20 cellular contexts compared by ENCODE assay signal in the genomic region with DNA sequence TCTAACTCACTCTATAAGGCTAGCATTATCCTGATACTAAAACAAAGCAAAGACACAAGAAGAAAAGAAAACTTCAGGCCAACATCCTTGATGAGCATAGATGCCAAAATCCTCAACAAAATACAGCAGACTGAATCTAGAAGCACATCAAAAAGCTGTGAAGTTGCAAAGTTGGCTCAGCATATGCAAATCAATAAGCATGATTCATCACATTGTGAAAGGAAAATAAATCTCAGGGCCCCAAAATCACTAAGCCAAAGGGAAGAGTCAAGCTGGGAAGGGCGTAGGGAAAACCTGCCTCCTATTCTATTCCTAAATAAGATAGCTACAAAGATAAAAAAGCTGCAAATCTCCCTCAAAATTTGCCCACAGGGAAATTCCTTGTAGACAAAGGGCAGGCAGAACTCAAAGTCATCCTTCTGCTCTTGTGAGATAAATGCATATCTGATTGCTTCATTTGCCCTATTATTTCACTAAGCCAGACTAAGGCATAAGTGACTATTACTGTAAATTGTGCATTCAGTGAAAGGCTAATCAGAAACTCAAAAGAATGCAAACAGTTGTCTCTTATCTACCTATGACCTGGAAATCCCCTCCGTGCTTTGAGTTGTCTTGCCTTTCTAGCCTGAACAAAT. TPM values are rescaled to one million over a fixed set of nuclear protein-coding genes. Genes with fewer than 3 reads are reported as not detected.
DNase-seq lines count a peak whose midpoint lies in the region; ATAC-seq and TF ChIP-seq lines count a peak whose summit lies in the region.
"Had no signal": no experiment of that assay in that cellular context is flagged by ENCODE, and none has a peak within 500 bp of the region (broad histone marks: within the 10 kb centered on the region; RNA-seq: fewer than 3 reads in every experiment).

No MANE protein-coding gene starts in this region.

- no peak overlapping the region for H3K4me3 ChIP-seq in HUES48 (ENCODE audit: low read depth, low read length)
- peak overlapping the region; percentile 70 for H3K4me3 ChIP-seq in endodermal cell (ENCODE audit: low read length)
- H3K4me3 ChIP-seq: BLaER1 treated with 17β-estradiol and CSF1 and Interleukin-3, amounts not matched to agents 10 nM and 100 nM had no signal

- no peak overlapping the region for H3K27ac Mint-ChIP-seq in endodermal cell
- H3K27ac Mint-ChIP-seq in activated T-cell treated with anti-CD3 and anti-CD28 coated beads, Interleukin-2, amount 50 U/mL, for 24 hours: no peak overlapping the region
- H3K27ac Mint-ChIP-seq: CD8-positive, alpha-beta T cell; HFFc6; IgD-negative memory B cell had no signal

- H3K27ac ChIP-seq in HUES48 (ENCODE audit: low read depth, low read length): peak overlapping the region; percentile 61
- no peak overlapping the region for H3K27ac ChIP-seq in endodermal cell (ENCODE audit: low read depth, low read length)
- H3K27ac ChIP-seq: BLaER1 treated with 17β-estradiol and CSF1 and Interleukin-3, amounts not matched to agents 10 nM and 100 nM; HL-60 had no signal

- H3K36me3 Mint-ChIP-seq in endodermal cell (ENCODE audit: low read depth): peaks cover 10% of the 10 kb centered on the region
- H3K36me3 Mint-ChIP-seq in activated T-cell treated with anti-CD3 and anti-CD28 coated beads, Interleukin-2, amount 50 U/mL, for 24 hours (ENCODE audit: low read depth): peaks cover 66% of the 10 kb centered on the region

- H3K4me1 ChIP-seq in HUES48 (ENCODE audit: control insufficient read depth, insufficient read depth, low read length) (peaks cover 3% of the 10 kb centered on the region; the same call in 1 of the 2 replicates), endodermal cell (ENCODE audit: control insufficient read depth, insufficient read depth, low read length) (no peaks in the 10 kb centered on the region)

- H3K9ac ChIP-seq in HUES48 (ENCODE audit: low read depth, low read length) (no peak overlapping the region), endodermal cell (ENCODE audit: extremely low read depth, low read length, poor library complexity, severe bottlenecking) (no peak overlapping the region)
- H3K9ac ChIP-seq: BLaER1 treated with 17β-estradiol and CSF1 and Interleukin-3, amounts not matched to agents 10 nM and 100 nM had no signal

- H3K9me3 Mint-ChIP-seq in endodermal cell: peaks cover 61% of the 10 kb centered on the region
- peaks cover 74% of the 10 kb centered on the region for H3K9me3 Mint-ChIP-seq in activated T-cell treated with anti-CD3 and anti-CD28 coated beads, Interleukin-2, amount 50 U/mL, for 24 hours

- no peak for ATAC-seq in HG02885 (IDR thresholded peaks at IDR 0.05; ENCODE audit: poor library complexity, unreplicated experiment)
- no peak for ATAC-seq in Right ventricle myocardium inferior
- ATAC-seq: CD8-positive, alpha-beta T cell; Panc1 had no signal

- H3K27me3 ChIP-seq in HUES48 (ENCODE audit: control insufficient read depth, insufficient read depth, low read length) (no peaks in the 10 kb centered on the region), endodermal cell (ENCODE audit: control insufficient read depth, insufficient read depth, low read length, poor library complexity, severe bottlenecking) (no peaks in the 10 kb centered on the region)
- H3K27me3 ChIP-seq: BLaER1 treated with 17β-estradiol and CSF1 and Interleukin-3, amounts not matched to agents 10 nM and 100 nM had no signal

- H3K36me3 ChIP-seq in HUES48 (ENCODE audit: control insufficient read depth, insufficient read depth, low read length) (no peaks in the 10 kb centered on the region), endodermal cell (ENCODE audit: control insufficient read depth, insufficient read depth, low read length) (no peaks in the 10 kb centered on the region)

- 74 to 100% methylated on average over 1 of the region's 2 CpGs for WGBS in endodermal cell (ENCODE audit: insufficient coverage in 1 of 2, insufficient read length in 1 of 2), 2 experiments

- H3K27me3 Mint-ChIP-seq in endodermal cell (ENCODE audit: insufficient read depth): peaks cover 8% of the 10 kb centered on the region
- H3K27me3 Mint-ChIP-seq in activated T-cell treated with anti-CD3 and anti-CD28 coated beads, Interleukin-2, amount 50 U/mL, for 24 hours: no peaks in the 10 kb centered on the region
- H3K27me3 Mint-ChIP-seq: IgD-negative memory B cell had no signal

- intact Hi-C loops in Right ventricle myocardium inferior (cut with DNase I): no loop called here

- H3K9me3 ChIP-seq in HUES48 (ENCODE audit: control insufficient read depth, insufficient read depth, low read length): peaks cover 37% of the 10 kb centered on the region
- H3K9me3 ChIP-seq in endodermal cell (ENCODE audit: control insufficient read depth, low read length): peaks cover 55% of the 10 kb centered on the region

- DNase-seq in RPMI7951 (ENCODE audit: low read depth) (peak; percentile 26), endodermal cell (no peak), iris pigment epithelial cell (ENCODE audit: low read depth) (peak; percentile 14), Right ventricle myocardium inferior (ENCODE audit: missing footprints) (no peak), putamen (ENCODE audit: low spot score) (no peak)
- no peak for DNase-seq in activated T-cell treated with anti-CD3 and anti-CD28 coated beads, Interleukin-2, amount 50 U/mL, for 24 hours
- DNase-seq: CD8-positive, alpha-beta T cell; DMS53; HFFc6; Kasumi-1; NCI-H1092 treated with DMSO at 0.1 percent for 48 hours; NCI-H1694; NCI-H524; Right ventricle myocardium superior had no signal

- TF ChIP-seq CTCF in endodermal cell (conservative IDR thresholded peaks at IDR 0.05): no peak

- no peak overlapping the region for H3K4me3 Mint-ChIP-seq in endodermal cell
- no peak overlapping the region for H3K4me3 Mint-ChIP-seq in activated T-cell treated with anti-CD3 and anti-CD28 coated beads, Interleukin-2, amount 50 U/mL, for 24 hours
- H3K4me3 Mint-ChIP-seq: CD8-positive, alpha-beta T cell; HFFc6; IgD-negative memory B cell had no signal

- H3K4me1 Mint-ChIP-seq in endodermal cell: no peaks in the 10 kb centered on the region
- H3K4me1 Mint-ChIP-seq in activated T-cell treated with anti-CD3 and anti-CD28 coated beads, Interleukin-2, amount 50 U/mL, for 24 hours (ENCODE audit: low read depth): no peaks in the 10 kb centered on the region

RNA-seq across cellular contexts. Expression of a gene that starts 30.4 kb away (rescaled TPM):
- 74.4 and 91.2 TPM in 2 replicates for total RNA-seq in RPMI7951 (2014; rRNA removed; shearing (Covaris generic))
- total RNA-seq in endodermal cell: 100 to 1,000 TPM in 1 of 2 donors, 10 to 100 TPM in 1; 97.4 to 128 TPM
- 100 TPM for polyA plus RNA-seq in endodermal cell (2013, experiment 1 of 2)
- polyA plus RNA-seq in endodermal cell (2013, experiment 2 of 2): 80.9 TPM
- 21.2 TPM for total RNA-seq in Right ventricle myocardium inferior

Comparison
In these comparisons a context has a peak if more than half of its experiments do, and no peak if none do; other contexts are left out.
1. DNase-seq: peak in RPMI7951 (single experiment) and iris pigment epithelial cell (single experiment); none in endodermal cell (single experiment), Right ventricle myocardium inferior (single experiment), putamen (single experiment) and activated T-cell treated with anti-CD3 and anti-CD28 coated beads, Interleukin-2, amount 50 U/mL, for 24 hours (single experiment).